ENCODE assay signal across 9 cellular contexts in genomic region chrX:65406532-65406931, GRCh38.
DNase-seq lines count a peak whose midpoint lies in the region; ATAC-seq and TF ChIP-seq lines count a peak whose summit lies in the region.
"Had no signal": no experiment of that assay in that cellular context is flagged by ENCODE, and none has a peak within 500 bp of the region (broad histone marks: within the 10 kb centered on the region; RNA-seq: fewer than 3 reads in every experiment).

No MANE protein-coding gene starts in this region.

- no peak for TF ChIP-seq POLR2A in stomach (IDR thresholded peaks at IDR 0.05)

- no peaks in the 10 kb centered on the region for H3K36me3 Mint-ChIP-seq in activated T-helper 1 cell treated with anti-CD3 and anti-CD28 coated beads, Interleukin-12 subunit alpha, Interleukin-12 subunit beta, Interleukin-2, Interleukin-4 antibody, amounts not matched to agents 30 ng/mL and 10 ng/mL and 1 ng/mL, durations not matched to agents 14 hours and 24 hours and 36 hours (ENCODE audit: low read depth)

- TF ChIP-seq EP300 in stomach (IDR thresholded peaks at IDR 0.05), result no peak

- no peak overlapping the region for H3K27ac Mint-ChIP-seq in activated T-helper 1 cell treated with anti-CD3 and anti-CD28 coated beads, Interleukin-12 subunit alpha, Interleukin-12 subunit beta, Interleukin-2, Interleukin-4 antibody, amounts not matched to agents 30 ng/mL and 10 ng/mL and 1 ng/mL, durations not matched to agents 14 hours and 24 hours and 36 hours

- intact Hi-C loops in activated T-helper 1 cell treated with anti-CD3 and anti-CD28 coated beads, Interleukin-12 subunit alpha, Interleukin-12 subunit beta, Interleukin-2, Interleukin-4 antibody, amounts not matched to agents 30 ng/mL and 10 ng/mL and 1 ng/mL, durations not matched to agents 14 hours and 24 hours and 36 hours (cut with micrococcal nuclease), result loop anchor here (5.0 kb wide), 1 partner anchor 126 kb away; the partner anchor contains the start of gene LAS1L
- intact Hi-C loops in stomach (cut with DNase I; ENCODE audit: low total_unique reads), result no loop called here

- no peaks in the 10 kb centered on the region for H3K4me1 Mint-ChIP-seq in activated T-helper 1 cell treated with anti-CD3 and anti-CD28 coated beads, Interleukin-12 subunit alpha, Interleukin-12 subunit beta, Interleukin-2, Interleukin-4 antibody, amounts not matched to agents 30 ng/mL and 10 ng/mL and 1 ng/mL, durations not matched to agents 14 hours and 24 hours and 36 hours (ENCODE audit: low read depth)

- WGBS in stomach, 5 donors, result 0 to 56% (median 8%) methylated on average over 3 to 46 of the region's 52 CpGs

- peaks cover 0 to 34% (median 8%) of the 10 kb centered on the region in 4 donors for H3K9me3 ChIP-seq in stomach

- ATAC-seq in left lobe of liver, result peak; percentile 24

- H3K4me1 ChIP-seq in stomach, result no peaks in the 10 kb centered on the region

- H3K27me3 ChIP-seq in stomach, result peaks cover 0 to 24% (median 17%) of the 10 kb centered on the region in 3 donors

- H3K4me3 ChIP-seq in stomach, result peak overlapping the region; percentile 31 to 49 (median 40)

- H3K27ac ChIP-seq in stomach, result no peak overlapping the region
- H3K27ac ChIP-seq: WERI-Rb-1 had no signal

- DNase-seq in HK-2 (ENCODE audit: unreplicated experiment) (peak; percentile 34), left lobe of liver (ENCODE audit: low spot score) (no peak), stomach (no peak), DMS 273 (lab: John Stamatoyannopoulos, UW; ENCODE audit: unreplicated experiment) (no peak), UCSD-AML1 (lab: John Stamatoyannopoulos, UW; ENCODE audit: unreplicated experiment) (no peak), NCI-H345 treated with DMSO at 0.1 percent for 48 hours (lab: John Stamatoyannopoulos, UW; ENCODE audit: unreplicated experiment) (no peak)
- peak; percentile 2 for DNase-seq in activated T-helper 1 cell treated with anti-CD3 and anti-CD28 coated beads, Interleukin-12 subunit alpha, Interleukin-12 subunit beta, Interleukin-2, Interleukin-4 antibody, amounts not matched to agents 30 ng/mL and 10 ng/mL and 1 ng/mL, durations not matched to agents 14 hours and 24 hours and 36 hours (ENCODE audit: low spot score)
- DNase-seq: KBM-7, WERI-Rb-1 had no signal

- H3K27me3 Mint-ChIP-seq in activated T-helper 1 cell treated with anti-CD3 and anti-CD28 coated beads, Interleukin-12 subunit alpha, Interleukin-12 subunit beta, Interleukin-2, Interleukin-4 antibody, amounts not matched to agents 30 ng/mL and 10 ng/mL and 1 ng/mL, durations not matched to agents 14 hours and 24 hours and 36 hours (ENCODE audit: insufficient read depth), result peaks cover 30% of the 10 kb centered on the region

- no peaks in the 10 kb centered on the region for H3K9me3 Mint-ChIP-seq in activated T-helper 1 cell treated with anti-CD3 and anti-CD28 coated beads, Interleukin-12 subunit alpha, Interleukin-12 subunit beta, Interleukin-2, Interleukin-4 antibody, amounts not matched to agents 30 ng/mL and 10 ng/mL and 1 ng/mL, durations not matched to agents 14 hours and 24 hours and 36 hours

- TF ChIP-seq CTCF in stomach (IDR thresholded peaks at IDR 0.05), result no peak

- no peaks in the 10 kb centered on the region for H3K36me3 ChIP-seq in stomach
- H3K36me3 ChIP-seq: WERI-Rb-1 had no signal

- H3K4me3 Mint-ChIP-seq in activated T-helper 1 cell treated with anti-CD3 and anti-CD28 coated beads, Interleukin-12 subunit alpha, Interleukin-12 subunit beta, Interleukin-2, Interleukin-4 antibody, amounts not matched to agents 30 ng/mL and 10 ng/mL and 1 ng/mL, durations not matched to agents 14 hours and 24 hours and 36 hours, result peak overlapping the region; percentile 54

Comparison
In these comparisons a context has a peak if more than half of its experiments do, and no peak if none do; other contexts are left out.
1. DNase-seq: peak in HK-2 (single experiment) and activated T-helper 1 cell treated with anti-CD3 and anti-CD28 coated beads, Interleukin-12 subunit alpha, Interleukin-12 subunit beta, Interleukin-2, Interleukin-4 antibody, amounts not matched to agents 30 ng/mL and 10 ng/mL and 1 ng/mL, durations not matched to agents 14 hours and 24 hours and 36 hours (single experiment); none in left lobe of liver (single experiment), stomach (single experiment), DMS 273 (single experiment), UCSD-AML1 (single experiment) and NCI-H345 treated with DMSO at 0.1 percent for 48 hours (single experiment).